In the genomic region with DNA sequence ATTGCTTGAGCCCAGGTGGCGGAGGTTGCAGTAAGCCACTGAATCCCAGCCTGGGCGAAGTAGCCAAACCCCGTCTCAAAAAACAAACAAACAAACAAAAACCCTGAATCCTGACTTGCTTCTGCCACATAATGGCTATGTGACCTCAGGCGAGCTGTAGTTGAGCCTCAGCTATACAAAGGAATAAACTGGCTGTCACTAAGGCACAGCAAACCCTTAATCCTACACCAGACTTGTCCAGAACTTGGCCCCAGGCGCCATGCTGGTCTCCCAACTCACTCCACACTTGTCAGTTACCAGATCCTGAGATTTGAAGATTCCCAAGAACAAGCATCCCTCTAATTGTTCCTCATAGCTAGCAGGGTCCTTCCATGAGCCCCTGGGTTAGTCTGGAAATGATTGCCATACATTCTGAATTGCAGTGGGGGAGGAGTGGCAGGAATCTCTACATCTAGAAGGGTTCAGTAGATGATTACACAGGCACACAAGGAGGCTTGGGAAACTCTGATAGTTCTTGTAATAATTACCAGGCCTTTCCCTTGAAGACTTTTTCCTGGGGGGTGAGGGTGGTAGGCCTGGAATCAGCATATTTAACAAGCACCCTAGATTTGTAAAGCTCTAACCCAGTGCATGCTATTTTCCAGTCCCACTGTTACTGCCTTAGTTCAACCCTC, we compare ENCODE assay signal across 35 cellular contexts. TPM values are rescaled to one million over a fixed set of nuclear protein-coding genes. Genes with fewer than 3 reads are reported as not detected.
DNase-seq lines count a peak whose midpoint lies in the region; ATAC-seq, FAIRE-seq and TF ChIP-seq lines count a peak whose summit lies in the region.
"Had no signal": no experiment of that assay in that cellular context is flagged by ENCODE, and none has a peak within 500 bp of the region (broad histone marks: within the 10 kb centered on the region; RNA-seq: fewer than 3 reads in every experiment).

No MANE protein-coding gene starts in this region.

- H2AFZ ChIP-seq in K562 (ENCODE audit: low read depth, low read length), result no peak overlapping the region

- H3K9me3 Mint-ChIP-seq in naive thymus-derived CD4-positive, alpha-beta T cell, result peaks cover 0 to 2% (median 0%) of the 10 kb centered on the region in 11 donors
- no peaks in the 10 kb centered on the region for H3K9me3 Mint-ChIP-seq in activated naive CD4-positive, alpha-beta T cell treated with anti-CD3 and anti-CD28 coated beads for 36 hours
- H3K9me3 Mint-ChIP-seq: activated T-cell treated with anti-CD3 and anti-CD28 coated beads, Interleukin-2, amount 50 U/mL, for 4 hours had no signal

- intact Hi-C loops in cardiac septum (cut with DNase I), result no loop called here
- intact Hi-C loops in K562 (cut with micrococcal nuclease), result no loop called here
- intact Hi-C loops in naive thymus-derived CD4-positive, alpha-beta T cell (cut with micrococcal nuclease), result no loop called here
- intact Hi-C loops in upper lobe of right lung (cut with DNase I), result no loop called here
- intact Hi-C loops in prostate gland (cut with DNase I), result no loop called here
- intact Hi-C loops in activated naive CD4-positive, alpha-beta T cell treated with anti-CD3 and anti-CD28 coated beads for 36 hours (cut with micrococcal nuclease), result no loop called here

- no peaks in the 10 kb centered on the region for H3K9me1 ChIP-seq in K562 (ENCODE audit: control insufficient read depth, insufficient read depth, low read length)

- TF ChIP-seq RAD21 in K562 (CRISPR knock-in tag; conservative IDR thresholded peaks at IDR 0.05 in 1 of 2, IDR thresholded peaks at IDR 0.05 in 1 of 2), result no peak

- no peak overlapping the region for H3K4me3 Mint-ChIP-seq in naive thymus-derived CD4-positive, alpha-beta T cell
- H3K4me3 Mint-ChIP-seq in activated naive CD4-positive, alpha-beta T cell treated with anti-CD3 and anti-CD28 coated beads for 36 hours, result no peak overlapping the region
- H3K4me3 Mint-ChIP-seq: activated T-cell treated with anti-CD3 and anti-CD28 coated beads, Interleukin-2, amount 50 U/mL, for 4 hours had no signal

- no peaks in the 10 kb centered on the region for H3K79me2 ChIP-seq in K562 (ENCODE audit: control insufficient read depth, insufficient read depth, low read length)

- TF ChIP-seq POLR2A in K562 (conservative IDR thresholded peaks at IDR 0.05) (no peak), prostate gland (IDR thresholded peaks at IDR 0.05) (no peak)

- peaks cover 10% of the 10 kb centered on the region for H3K36me3 ChIP-seq in cardiac muscle cell
- peaks cover 34% of the 10 kb centered on the region; the same call in 2 of the 3 replicates for H3K36me3 ChIP-seq in K562 (ENCODE audit: control insufficient read depth, insufficient read depth, low read length)
- H3K36me3 ChIP-seq in naive thymus-derived CD4-positive, alpha-beta T cell (ENCODE audit: control insufficient read depth in 2 of 3, insufficient read depth in 3 of 3, low read length in 3 of 3), result peaks cover 0 to 31% (median 0%) of the 10 kb centered on the region in 3 experiments
- H3K36me3 ChIP-seq in upper lobe of right lung, result peaks cover 36% of the 10 kb centered on the region
- H3K36me3 ChIP-seq in prostate gland, result no peaks in the 10 kb centered on the region

- CTCF ChIA-PET in K562 (lab: Yijun Ruan, JAX; ENCODE audit: low intra/inter-chr PET ratio), result no interaction called here
- CTCF ChIA-PET in naive thymus-derived CD4-positive, alpha-beta T cell (lab: Charles Lee), result no interaction called here
- CTCF ChIA-PET in activated naive CD4-positive, alpha-beta T cell treated with anti-CD3 and anti-CD28 coated beads for 36 hours (lab: Charles Lee), result interaction anchor here (1.1 kb wide), 1 partner anchor 19 kb away, joined by 4 read pairs; no protein-coding TSS in a partner anchor

- H3K4me1 Mint-ChIP-seq in naive thymus-derived CD4-positive, alpha-beta T cell, result peaks cover 19 to 24% (median 23%) of the 10 kb centered on the region in 7 donors
- H3K4me1 Mint-ChIP-seq in activated naive CD4-positive, alpha-beta T cell treated with anti-CD3 and anti-CD28 coated beads for 36 hours (ENCODE audit: low read depth), result peaks cover 19% of the 10 kb centered on the region

- peaks cover 0 to 18% (median 0%) of the 10 kb centered on the region in 5 donors for H3K36me3 Mint-ChIP-seq in naive thymus-derived CD4-positive, alpha-beta T cell
- H3K36me3 Mint-ChIP-seq in activated naive CD4-positive, alpha-beta T cell treated with anti-CD3 and anti-CD28 coated beads for 36 hours (ENCODE audit: low read depth), result peaks cover 6% of the 10 kb centered on the region

- peak overlapping the region in 7 of 9 donors; percentile 1 to 69 (median 24) for H3K27ac Mint-ChIP-seq in naive thymus-derived CD4-positive, alpha-beta T cell
- H3K27ac Mint-ChIP-seq in activated naive CD4-positive, alpha-beta T cell treated with anti-CD3 and anti-CD28 coated beads for 36 hours, result no peak overlapping the region

- H3K9me3 ChIP-seq in cardiac muscle cell (ENCODE audit: low read depth) (no peaks in the 10 kb centered on the region), K562 (replicated peaks; ENCODE audit: control insufficient read depth, insufficient read depth, low read depth, low read length) (no peaks in the 10 kb centered on the region), upper lobe of right lung (no peaks in the 10 kb centered on the region), prostate gland (no peaks in the 10 kb centered on the region)
- H3K9me3 ChIP-seq in naive thymus-derived CD4-positive, alpha-beta T cell (ENCODE audit: control insufficient read depth in 2 of 3, low read length in 3 of 3), result no peaks in the 10 kb centered on the region
- H3K9me3 ChIP-seq: BE2C, heart left ventricle had no signal

- 76% methylated on average over 5 of the region's 5 CpGs for WGBS in K562 (ENCODE audit: insufficient coverage, low coverage, missing lambda C conversion rate)
- WGBS in prostate gland, result 89% methylated on average over 5 of the region's 5 CpGs

- H3K4me1 ChIP-seq in cardiac muscle cell (ENCODE audit: low read depth) (peaks cover 11% of the 10 kb centered on the region), K562 (replicated peaks in 1 of 2; ENCODE audit: control insufficient read depth in 2 of 2, insufficient read depth in 2 of 2, low read length in 2 of 2) (peaks cover 11 to 33% of the 10 kb centered on the region in 2 experiments; a peak in 4 of 5 replicates), upper lobe of right lung (peaks cover 20% of the 10 kb centered on the region), prostate gland (replicated peaks) (peaks cover 4% of the 10 kb centered on the region)
- peaks cover 10 to 12% of the 10 kb centered on the region in 2 donors for H3K4me1 ChIP-seq in naive thymus-derived CD4-positive, alpha-beta T cell (ENCODE audit: control insufficient read depth in 2 of 2, insufficient read depth in 2 of 2, low read length in 2 of 2)

- no peak for ATAC-seq in K562
- ATAC-seq in naive thymus-derived CD4-positive, alpha-beta T cell, result no peak
- no peak for ATAC-seq in upper lobe of right lung
- ATAC-seq: activated T-cell treated with anti-CD3 and anti-CD28 coated beads, Interleukin-2, amount 50 U/mL, for 4 hours; heart left ventricle had no signal

- DNase-seq in cardiac muscle cell (ENCODE audit: low read depth in 1 of 2, low spot score in 1 of 2), result no peak
- DNase-seq in cardiac septum (ENCODE audit: low spot score), result no peak
- no peak for DNase-seq in K562 (ENCODE audit: extremely low read depth in 1 of 4, low spot score in 3 of 4)
- DNase-seq in naive thymus-derived CD4-positive, alpha-beta T cell, result no peak
- peak; percentile 29 for DNase-seq in upper lobe of right lung
- DNase-seq in prostate gland (ENCODE audit: low spot score), result no peak
- DNase-seq in dedifferentiated amniotic fluid mesenchymal stem cell (ENCODE audit: extremely low spot score), result no peak
- no peak for DNase-seq in activated naive CD4-positive, alpha-beta T cell treated with anti-CD3 and anti-CD28 coated beads for 36 hours
- DNase-seq: activated CD4-positive, CD25-positive, alpha-beta regulatory T cell treated with anti-CD3 and anti-CD28 coated beads, Interleukin-2, amount 50 U/mL, for 72 hours; activated CD8-positive, alpha-beta memory T cell treated with anti-CD3 and anti-CD28 coated beads for 24 hours; activated naive CD4-positive, alpha-beta T cell; activated T-cell treated with anti-CD3 and anti-CD28 coated beads, Interleukin-2, amount 50 U/mL, for 4 hours; BE2C; brain microvascular endothelial cell; COR-L47; DMS53; effector CD4-positive, alpha-beta T cell; GOT3; heart left ventricle; NCI-H1417; NCI-H2029 treated with DMSO at 0.1 percent for 48 hours; NCI-H345; NCI-H748 treated with DMSO at 0.1 percent for 48 hours; nucleus accumbens; RPMI8226; small intestine; stimulated activated CD4-positive, alpha-beta T cell treated with anti-CD3 and anti-CD28 coated beads, Interleukin-1b, Interleukin-23, amount 100 ng/mL, for 48 hours had no signal

- H3K27me3 ChIP-seq in cardiac muscle cell (no peaks in the 10 kb centered on the region), K562 (ENCODE audit: control insufficient read depth in 2 of 2, insufficient read depth in 2 of 2, low read length in 2 of 2) (no peaks in the 10 kb centered on the region), upper lobe of right lung (no peaks in the 10 kb centered on the region), prostate gland (replicated peaks; ENCODE audit: insufficient read depth) (no peaks in the 10 kb centered on the region)
- H3K27me3 ChIP-seq in naive thymus-derived CD4-positive, alpha-beta T cell (ENCODE audit: control insufficient read depth in 2 of 2, insufficient read depth in 2 of 2, low read length in 2 of 2), result no peaks in the 10 kb centered on the region
- H3K27me3 ChIP-seq: BE2C, brain microvascular endothelial cell, heart left ventricle had no signal

- POLR2A ChIA-PET in K562 (lab: Yijun Ruan, JAX), result interaction anchor here (0.6 to 2.5 kb wide), 11 partner anchors 8 to 247 kb away, joined by 3 to 13 read pairs (median 4); partner anchors contain the start of genes NPFF and TARBP2
- POLR2A ChIA-PET in naive thymus-derived CD4-positive, alpha-beta T cell (lab: Charles Lee), result interaction anchor here (0.6 to 5.1 kb wide), 4 partner anchors 9 to 12 kb away, joined by 3 to 31 read pairs (median 8); partner anchors contain the start of gene TARBP2

- H3K27me3 Mint-ChIP-seq in naive thymus-derived CD4-positive, alpha-beta T cell, result no peaks in the 10 kb centered on the region
- no peaks in the 10 kb centered on the region for H3K27me3 Mint-ChIP-seq in activated naive CD4-positive, alpha-beta T cell treated with anti-CD3 and anti-CD28 coated beads for 36 hours (ENCODE audit: low read depth)

- in situ Hi-C loops in K562 (cut with MboI), result no loop called here

- TF ChIP-seq CTCF in cardiac muscle cell (IDR thresholded peaks at IDR 0.05; ENCODE audit: low read depth, low read length) (no peak), K562 (IDR thresholded peaks at IDR 0.05 in 2 of 3, conservative IDR thresholded peaks at IDR 0.05 in 1 of 3; ENCODE audit: insufficient read depth in 2 of 3, low read depth in 1 of 3, low read length in 3 of 3) (no peak), upper lobe of right lung (IDR thresholded peaks at IDR 0.05) (no peak), prostate gland (IDR thresholded peaks at IDR 0.05) (no peak)

- H3K4me3 ChIP-seq in cardiac muscle cell (no peak overlapping the region), K562 (no peak overlapping the region), upper lobe of right lung (no peak overlapping the region), prostate gland (no peak overlapping the region)
- H3K4me3 ChIP-seq in naive thymus-derived CD4-positive, alpha-beta T cell (ENCODE audit: low read length), result no peak overlapping the region
- H3K4me3 ChIP-seq: heart left ventricle had no signal

- H4K20me1 ChIP-seq in K562 (replicated peaks; ENCODE audit: control insufficient read depth, insufficient read depth, low read length), result 0 out of 2 replicates have a peak, but pooled peaks cover 8% of the 10 kb centered on the region

- FAIRE-seq in K562 (lab: Jason Lieb, UNC), result peak; percentile 32
- FAIRE-seq: G401.6, small intestine had no signal

- H3K9ac ChIP-seq in K562 (ENCODE audit: insufficient read depth in 1 of 2, low read depth in 2 of 2, low read length in 2 of 2), result peak overlapping the region in 1 of 2 experiments; percentile 20; a peak in 1 of 4 replicates

- H3K4me2 ChIP-seq in K562 (ENCODE audit: insufficient read depth, low read length), result no peak overlapping the region

- no TSS peak for BruUV-seq in K562 (replicated peaks; lab: Mats Ljungman, UMichigan)

- H3K27ac ChIP-seq in cardiac muscle cell, result peak overlapping the region; percentile 8
- no peak overlapping the region for H3K27ac ChIP-seq in K562 (ENCODE audit: extremely low read depth, low read depth, low read length)
- no peak overlapping the region for H3K27ac ChIP-seq in naive thymus-derived CD4-positive, alpha-beta T cell (ENCODE audit: low read depth, low read length)
- no peak overlapping the region for H3K27ac ChIP-seq in upper lobe of right lung
- H3K27ac ChIP-seq in prostate gland, result no peak overlapping the region
- H3K27ac ChIP-seq: brain microvascular endothelial cell, heart left ventricle had no signal

- no peak for TF ChIP-seq EP300 in K562 (IDR thresholded peaks at IDR 0.05; ENCODE audit: low read length)

RNA-seq across cellular contexts. Expression of gene MAP3K12, which starts 9.9 kb away (rescaled TPM):
- total RNA-seq in cardiac muscle cell (18.5 and 26.1 TPM in 2 replicates), cardiac septum (7.0 TPM), K562 (2014; rRNA removed) (1.1 and 1.3 TPM in 2 replicates), K562 (2014; rRNA removed; fragmentation: Illumina TruSeq; extraction: Trizol) (0.93 and 1.1 TPM in 2 replicates), K562 (2015; rRNA removed; fragmentation: Illumina TruSeq; extraction: Trizol) (1.6 and 1.9 TPM in 2 replicates), K562 (2021) (2.1 and 2.6 TPM in 2 replicates), upper lobe of right lung (22.3 TPM), prostate gland (10 to 100 TPM in 1 of 2 donors, 1 to 10 TPM in 1; 4.3 to 30.9 TPM)
- polyA plus RNA-seq in cardiac muscle cell (15.1 and 17.6 TPM in 2 replicates), K562 (2011; rRNA removed) (1.7 and 2.2 TPM in 2 replicates), K562 (2014; fragmentation: Illumina TruSeq; extraction: Trizol) (1.3 and 1.8 TPM in 2 replicates), K562 (2014; fragmentation: Nextera tagmentation; extraction: Ambion mirVana) (under 1 TPM; 0.10 to 0.46 TPM), K562 (2014; rRNA removed) (1.1 and 2.4 TPM in 2 replicates)
- 10.8 and 23.0 TPM in 2 replicates for total RNA-seq in K562 (2011; cell fraction: chromatin; rRNA removed; ENCODE audit: low replicate concordance)
- total RNA-seq in K562 (2011; cell fraction: nucleolus; rRNA removed), result 12.2 and 17.2 TPM in 2 replicates
- 9.6 and 12.4 TPM in 2 replicates for total RNA-seq in K562 (2011; cell fraction: nucleoplasm; rRNA removed)
- polyA plus RNA-seq in K562 (2011; cell fraction: cytosol; rRNA removed), result 1.7 and 3.8 TPM in 2 replicates
- polyA plus RNA-seq in K562 (2011; cell fraction: nucleus; rRNA removed), result 15.6 and 23.0 TPM in 2 replicates
- polyA plus RNA-seq in K562 (2012), result 4.6 and 6.4 TPM in 2 replicates
- polyA minus RNA-seq in K562 (2011; rRNA and poly(A)+ RNA removed), result 1.8 and 2.8 TPM in 2 replicates
- 1.4 and 1.5 TPM in 2 replicates for polyA minus RNA-seq in K562 (2011; cell fraction: cytosol; rRNA and poly(A)+ RNA removed)
- 3.4 TPM in 2 replicates for polyA minus RNA-seq in K562 (2011; cell fraction: nucleus; rRNA and poly(A)+ RNA removed)
- 10 to 100 TPM; 21.8 to 29.7 (median 23.0) TPM for total RNA-seq in naive thymus-derived CD4-positive, alpha-beta T cell
- 1 to 10 TPM; 4.9 to 6.6 TPM for polyA plus RNA-seq in naive thymus-derived CD4-positive, alpha-beta T cell
- 1 to 10 TPM; 6.0 to 8.2 TPM for total RNA-seq in activated naive CD4-positive, alpha-beta T cell treated with anti-CD3 and anti-CD28 coated beads for 36 hours

RNA-seq across cellular contexts. Expression of gene TARBP2, which starts 11.7 kb away (rescaled TPM):
- total RNA-seq in cardiac muscle cell, result 58.3 and 68.1 TPM in 2 replicates
- 69.2 and 79.8 TPM in 2 replicates for polyA plus RNA-seq in cardiac muscle cell
- 11.6 TPM for total RNA-seq in cardiac septum
- total RNA-seq in K562 (2011; cell fraction: chromatin; rRNA removed; ENCODE audit: low replicate concordance), result 87.5 and 179 TPM in 2 replicates
- total RNA-seq in K562 (2011; cell fraction: nucleolus; rRNA removed), result 124 and 126 TPM in 2 replicates
- total RNA-seq in K562 (2011; cell fraction: nucleoplasm; rRNA removed), result 113 and 115 TPM in 2 replicates
- 63.1 and 75.7 TPM in 2 replicates for total RNA-seq in K562 (2014; rRNA removed)
- 21.0 and 25.2 TPM in 2 replicates for total RNA-seq in K562 (2014; rRNA removed; fragmentation: Illumina TruSeq; extraction: Trizol)
- 54.6 and 56.5 TPM in 2 replicates for total RNA-seq in K562 (2015; rRNA removed; fragmentation: Illumina TruSeq; extraction: Trizol)
- 55.4 and 59.2 TPM in 2 replicates for total RNA-seq in K562 (2021)
- polyA plus RNA-seq in K562 (2011; rRNA removed), result 40.4 and 55.0 TPM in 2 replicates
- 69.6 and 99.9 TPM in 2 replicates for polyA plus RNA-seq in K562 (2011; cell fraction: cytosol; rRNA removed)
- 222 and 277 TPM in 2 replicates for polyA plus RNA-seq in K562 (2011; cell fraction: nucleus; rRNA removed)
- 56.1 and 59.4 TPM in 2 replicates for polyA plus RNA-seq in K562 (2012)
- 44.6 and 51.6 TPM in 2 replicates for polyA plus RNA-seq in K562 (2014; fragmentation: Illumina TruSeq; extraction: Trizol)
- polyA plus RNA-seq in K562 (2014; fragmentation: Nextera tagmentation; extraction: Ambion mirVana), result 10 to 100 TPM in 1 of 2 experiments, 1 to 10 TPM in 1; 5.6 to 16.6 TPM
- polyA plus RNA-seq in K562 (2014; rRNA removed), result 68.7 and 69.0 TPM in 2 replicates
- polyA minus RNA-seq in K562 (2011; rRNA and poly(A)+ RNA removed), result 20.1 and 22.4 TPM in 2 replicates
- 17.8 and 20.6 TPM in 2 replicates for polyA minus RNA-seq in K562 (2011; cell fraction: cytosol; rRNA and poly(A)+ RNA removed)
- 45.2 and 71.4 TPM in 2 replicates for polyA minus RNA-seq in K562 (2011; cell fraction: nucleus; rRNA and poly(A)+ RNA removed)
- 10 to 100 TPM; 25.1 to 45.2 (median 40.7) TPM for total RNA-seq in naive thymus-derived CD4-positive, alpha-beta T cell
- 10 to 100 TPM; 30.9 to 34.2 TPM for polyA plus RNA-seq in naive thymus-derived CD4-positive, alpha-beta T cell
- 33.1 TPM for total RNA-seq in upper lobe of right lung
- total RNA-seq in prostate gland, result 10 to 100 TPM; 23.4 to 45.7 TPM
- 10 to 100 TPM; 25.0 to 26.8 TPM for total RNA-seq in activated naive CD4-positive, alpha-beta T cell treated with anti-CD3 and anti-CD28 coated beads for 36 hours

RNA-seq across cellular contexts. Expression of gene NPFF, which starts 17.9 kb away (rescaled TPM):
- total RNA-seq in cardiac muscle cell, result not detected in 2 replicates
- polyA plus RNA-seq in cardiac muscle cell, result not detected in 2 replicates
- not detected for total RNA-seq in cardiac septum
- not detected in 2 replicates for total RNA-seq in K562 (2011; cell fraction: chromatin; rRNA removed; ENCODE audit: low replicate concordance)
- not detected in 2 replicates for total RNA-seq in K562 (2011; cell fraction: nucleolus; rRNA removed)
- not detected in 2 replicates for total RNA-seq in K562 (2011; cell fraction: nucleoplasm; rRNA removed)
- total RNA-seq in K562 (2014; rRNA removed), result not detected in 2 replicates
- not detected in 2 replicates for total RNA-seq in K562 (2014; rRNA removed; fragmentation: Illumina TruSeq; extraction: Trizol)
- not detected in 2 replicates for total RNA-seq in K562 (2015; rRNA removed; fragmentation: Illumina TruSeq; extraction: Trizol)
- total RNA-seq in K562 (2021), result not detected in 2 replicates
- polyA plus RNA-seq in K562 (2011; rRNA removed), result not detected in 2 replicates
- polyA plus RNA-seq in K562 (2011; cell fraction: cytosol; rRNA removed), result 0.28 TPM in 1 of 2 replicates, not detected in the other
- not detected in 2 replicates for polyA plus RNA-seq in K562 (2011; cell fraction: nucleus; rRNA removed)
- 0.55 TPM in 1 of 2 replicates, not detected in the other for polyA plus RNA-seq in K562 (2012)
- 0.55 TPM in 1 of 2 replicates, not detected in the other for polyA plus RNA-seq in K562 (2014; fragmentation: Illumina TruSeq; extraction: Trizol)
- under 1 TPM in 1 of 2 experiments, not detected in 1; 0.15 TPM for polyA plus RNA-seq in K562 (2014; fragmentation: Nextera tagmentation; extraction: Ambion mirVana)
- 1.2 TPM in 1 of 2 replicates, not detected in the other for polyA plus RNA-seq in K562 (2014; rRNA removed)
- polyA minus RNA-seq in K562 (2011; rRNA and poly(A)+ RNA removed), result not detected in 2 replicates
- not detected in 2 replicates for polyA minus RNA-seq in K562 (2011; cell fraction: cytosol; rRNA and poly(A)+ RNA removed)
- polyA minus RNA-seq in K562 (2011; cell fraction: nucleus; rRNA and poly(A)+ RNA removed), result not detected in 2 replicates
- not detected for total RNA-seq in naive thymus-derived CD4-positive, alpha-beta T cell
- not detected for polyA plus RNA-seq in naive thymus-derived CD4-positive, alpha-beta T cell
- total RNA-seq in upper lobe of right lung, result not detected
- not detected for total RNA-seq in prostate gland
- not detected for total RNA-seq in activated naive CD4-positive, alpha-beta T cell treated with anti-CD3 and anti-CD28 coated beads for 36 hours
- total RNA-seq: activated T-cell treated with anti-CD3 and anti-CD28 coated beads, Interleukin-2, amount 50 U/mL, for 4 hours; epithelial cell of proximal tubule; fibroblast of villous mesenchyme; heart left ventricle; HT-29; lung microvascular endothelial cell; MCF 10A; SK-MEL-5; T-helper 1 cell treated with Interleukin-12 subunit alpha and Interleukin-12 subunit beta and Interleukin-4 antibody, amounts not matched to agents 30 ng/mL and 1 ng/mL, for 36 hours had no signal
- polyA plus RNA-seq: heart left ventricle had no signal

RNA-seq across cellular contexts. Expression of gene PCBP2, which starts 37.5 kb away (rescaled TPM):
- total RNA-seq in cardiac muscle cell (213 and 326 TPM in 2 replicates), cardiac septum (520 TPM), K562 (2014; rRNA removed) (130 and 137 TPM in 2 replicates), K562 (2014; rRNA removed; fragmentation: Illumina TruSeq; extraction: Trizol) (190 and 191 TPM in 2 replicates), K562 (2015; rRNA removed; fragmentation: Illumina TruSeq; extraction: Trizol) (181 and 194 TPM in 2 replicates), K562 (2021) (748 and 810 TPM in 2 replicates), upper lobe of right lung (727 TPM), prostate gland (100 to 1,000 TPM; 322 to 534 TPM)
- polyA plus RNA-seq in cardiac muscle cell (114 and 146 TPM in 2 replicates), K562 (2011; rRNA removed) (340 and 350 TPM in 2 replicates), K562 (2014; fragmentation: Illumina TruSeq; extraction: Trizol) (802 and 831 TPM in 2 replicates), K562 (2014; fragmentation: Nextera tagmentation; extraction: Ambion mirVana) (100 to 1,000 TPM; 254 to 328 TPM), K562 (2014; rRNA removed) (356 and 362 TPM in 2 replicates)
- 880 and 1,252 TPM in 2 replicates for total RNA-seq in K562 (2011; cell fraction: chromatin; rRNA removed; ENCODE audit: low replicate concordance)
- 429 and 447 TPM in 2 replicates for total RNA-seq in K562 (2011; cell fraction: nucleolus; rRNA removed)
- total RNA-seq in K562 (2011; cell fraction: nucleoplasm; rRNA removed), result 778 and 1,039 TPM in 2 replicates
- polyA plus RNA-seq in K562 (2011; cell fraction: cytosol; rRNA removed), result 351 and 484 TPM in 2 replicates
- 548 and 674 TPM in 2 replicates for polyA plus RNA-seq in K562 (2011; cell fraction: nucleus; rRNA removed)
- polyA plus RNA-seq in K562 (2012), result 804 and 1,240 TPM in 2 replicates
- polyA minus RNA-seq in K562 (2011; rRNA and poly(A)+ RNA removed), result 583 and 666 TPM in 2 replicates
- 634 and 719 TPM in 2 replicates for polyA minus RNA-seq in K562 (2011; cell fraction: cytosol; rRNA and poly(A)+ RNA removed)
- 190 and 332 TPM in 2 replicates for polyA minus RNA-seq in K562 (2011; cell fraction: nucleus; rRNA and poly(A)+ RNA removed)
- total RNA-seq in naive thymus-derived CD4-positive, alpha-beta T cell, result 1,000 to 10,000 TPM in 2 of 5 experiments, 100 to 1,000 TPM in 3; 737 to 1,110 (median 928) TPM
- polyA plus RNA-seq in naive thymus-derived CD4-positive, alpha-beta T cell, result 100 to 1,000 TPM; 148 to 158 TPM
- total RNA-seq in activated naive CD4-positive, alpha-beta T cell treated with anti-CD3 and anti-CD28 coated beads for 36 hours, result 1,000 to 10,000 TPM; 1,085 to 1,132 TPM

RNA-seq across cellular contexts. Expression of gene PRR13, which starts 47.8 kb away (rescaled TPM):
- total RNA-seq in cardiac muscle cell (42.9 and 48.3 TPM in 2 replicates), cardiac septum (61.5 TPM), K562 (2014; rRNA removed) (117 and 153 TPM in 2 replicates), K562 (2014; rRNA removed; fragmentation: Illumina TruSeq; extraction: Trizol) (202 and 204 TPM in 2 replicates), K562 (2015; rRNA removed; fragmentation: Illumina TruSeq; extraction: Trizol) (226 and 244 TPM in 2 replicates), K562 (2021) (329 and 341 TPM in 2 replicates), upper lobe of right lung (172 TPM), prostate gland (100 to 1,000 TPM in 1 of 2 donors, 10 to 100 TPM in 1; 98.8 to 104 TPM)
- polyA plus RNA-seq in cardiac muscle cell (169 and 190 TPM in 2 replicates), K562 (2011; rRNA removed) (209 and 216 TPM in 2 replicates), K562 (2014; fragmentation: Illumina TruSeq; extraction: Trizol) (527 and 637 TPM in 2 replicates), K562 (2014; fragmentation: Nextera tagmentation; extraction: Ambion mirVana) (100 to 1,000 TPM; 570 to 835 TPM), K562 (2014; rRNA removed) (285 and 301 TPM in 2 replicates)
- total RNA-seq in K562 (2011; cell fraction: chromatin; rRNA removed; ENCODE audit: low replicate concordance), result 126 and 173 TPM in 2 replicates
- total RNA-seq in K562 (2011; cell fraction: nucleolus; rRNA removed), result 112 and 130 TPM in 2 replicates
- 168 and 231 TPM in 2 replicates for total RNA-seq in K562 (2011; cell fraction: nucleoplasm; rRNA removed)
- 197 and 292 TPM in 2 replicates for polyA plus RNA-seq in K562 (2011; cell fraction: cytosol; rRNA removed)
- polyA plus RNA-seq in K562 (2011; cell fraction: nucleus; rRNA removed), result 86.9 and 121 TPM in 2 replicates
- polyA plus RNA-seq in K562 (2012), result 406 and 466 TPM in 2 replicates
- 115 and 148 TPM in 2 replicates for polyA minus RNA-seq in K562 (2011; rRNA and poly(A)+ RNA removed)
- polyA minus RNA-seq in K562 (2011; cell fraction: cytosol; rRNA and poly(A)+ RNA removed), result 79.5 and 100 TPM in 2 replicates
- polyA minus RNA-seq in K562 (2011; cell fraction: nucleus; rRNA and poly(A)+ RNA removed), result 31.2 and 56.0 TPM in 2 replicates
- total RNA-seq in naive thymus-derived CD4-positive, alpha-beta T cell, result 100 to 1,000 TPM; 147 to 215 (median 201) TPM
- polyA plus RNA-seq in naive thymus-derived CD4-positive, alpha-beta T cell, result 100 to 1,000 TPM; 493 to 529 TPM
- total RNA-seq in activated naive CD4-positive, alpha-beta T cell treated with anti-CD3 and anti-CD28 coated beads for 36 hours, result 100 to 1,000 TPM; 207 to 216 TPM
